8 cellular contexts compared by ENCODE assay signal in the genomic region with DNA sequence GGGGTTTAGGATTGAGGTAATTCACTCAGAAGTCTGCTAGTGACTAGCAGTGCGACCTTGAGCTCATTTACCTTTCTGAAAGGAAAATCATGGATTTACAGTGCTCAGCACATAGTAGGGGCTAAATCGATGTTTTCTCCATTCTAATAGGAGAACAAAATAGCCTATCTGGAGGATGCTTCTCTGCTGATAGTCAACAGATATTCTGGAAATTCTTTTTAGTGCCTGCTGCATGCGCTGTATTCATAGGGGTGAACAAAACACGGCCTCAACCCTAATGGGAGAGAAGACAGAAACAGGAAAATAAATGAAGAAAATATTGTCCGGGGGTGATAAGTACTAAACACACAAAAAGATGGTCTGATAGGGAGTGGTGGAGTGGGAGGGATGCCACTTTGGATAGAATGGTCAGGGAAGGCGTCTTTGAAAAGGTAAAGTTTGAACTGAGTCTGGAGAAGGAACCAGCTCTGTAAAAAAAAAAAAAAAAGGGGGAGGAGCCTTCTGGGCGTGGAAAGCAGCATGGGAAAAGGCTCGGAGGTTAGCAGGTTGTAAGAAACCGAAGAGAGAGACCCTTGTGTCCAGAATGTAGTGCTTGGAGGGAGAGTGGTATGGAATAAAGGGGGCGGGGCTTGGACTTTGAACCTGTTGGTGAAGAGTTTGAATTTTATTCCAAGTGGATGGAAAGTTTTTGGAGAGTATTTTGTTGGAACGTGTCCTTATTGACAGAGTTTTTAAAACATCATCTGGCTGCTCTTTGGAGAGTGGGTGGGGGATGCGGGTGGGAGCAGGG. TPM values are rescaled to one million over a fixed set of nuclear protein-coding genes. Genes with fewer than 3 reads are reported as not detected.
A peak's percentile ranks its signal among the peaks of the same experiment; 100 is the strongest.
DNase-seq lines count a peak whose midpoint lies in the region; ATAC-seq, FAIRE-seq and TF ChIP-seq lines count a peak whose summit lies in the region.

No MANE protein-coding gene starts in this region.

- H3K27ac Mint-ChIP-seq in activated T-helper 17 cell treated with anti-CD3 and anti-CD28 coated beads, Interleukin-2, amount 50 U/mL, for 72 hours, result peak overlapping the region; percentile 100
- H3K27ac Mint-ChIP-seq in stimulated activated naive B cell treated with anti-CD40 and anti-IgM and Interleukin-4, amounts not matched to agents 10 μg/mL and 1 μg/mL and 100 μg/mL, for 72 hours, result peak overlapping the region; percentile 98

- CTCF ChIA-PET in HEK293 (lab: Yijun Ruan, JAX), result interaction anchor here (0.7 kb wide), 1 partner anchor 159 kb away, joined by 3 read pairs; no protein-coding TSS in a partner anchor

- no peaks in the 10 kb centered on the region for H3K9me3 Mint-ChIP-seq in activated T-helper 17 cell treated with anti-CD3 and anti-CD28 coated beads, Interleukin-2, amount 50 U/mL, for 72 hours
- no peaks in the 10 kb centered on the region for H3K9me3 Mint-ChIP-seq in stimulated activated naive B cell treated with anti-CD40 and anti-IgM and Interleukin-4, amounts not matched to agents 10 μg/mL and 1 μg/mL and 100 μg/mL, for 72 hours

- POLR2A ChIA-PET in HEK293 (lab: Yijun Ruan, JAX), result interaction anchor here (0.6 to 3.4 kb wide), 5 partner anchors 21 to 181 kb away, joined by 3 to 13 read pairs (median 6); a partner anchor contains a TSS

- H3K4me1 ChIP-seq in HEK293 (ENCODE audit: control insufficient read depth, insufficient read depth, low read length), result no peaks in the 10 kb centered on the region

- H3K27me3 Mint-ChIP-seq in activated T-helper 17 cell treated with anti-CD3 and anti-CD28 coated beads, Interleukin-2, amount 50 U/mL, for 72 hours, result no peaks in the 10 kb centered on the region
- H3K27me3 Mint-ChIP-seq in stimulated activated naive B cell treated with anti-CD40 and anti-IgM and Interleukin-4, amounts not matched to agents 10 μg/mL and 1 μg/mL and 100 μg/mL, for 72 hours, result no peaks in the 10 kb centered on the region

- H3K9me3 ChIP-seq in HEK293 (ENCODE audit: control insufficient read depth, insufficient read depth, low read depth, low read length), result no peaks in the 10 kb centered on the region
- no peaks in the 10 kb centered on the region for H3K9me3 ChIP-seq in iPS-18c (ENCODE audit: control insufficient read depth, insufficient read depth, low read length)

- no peak for ATAC-seq in activated T-helper 17 cell treated with anti-CD3 and anti-CD28 coated beads, Interleukin-2, amount 50 U/mL, for 72 hours (replicated peaks)
- no peak for ATAC-seq in stimulated activated naive B cell treated with anti-CD40 and anti-IgM and Interleukin-4, amounts not matched to agents 10 μg/mL and 1 μg/mL and 100 μg/mL, for 72 hours (replicated peaks)
- ATAC-seq in GM21825 (IDR thresholded peaks at IDR 0.05; ENCODE audit: unreplicated experiment) (no peak), GM18907 (IDR thresholded peaks at IDR 0.05; ENCODE audit: unreplicated experiment) (no peak)

- H3K27ac ChIP-seq in HEK293 (ENCODE audit: extremely low read depth, low read depth, low read length), result peak overlapping the region; percentile 87; the same call in 1 of the 2 replicates

- peaks cover 60% of the 10 kb centered on the region for H3K36me3 Mint-ChIP-seq in activated T-helper 17 cell treated with anti-CD3 and anti-CD28 coated beads, Interleukin-2, amount 50 U/mL, for 72 hours (ENCODE audit: low read depth)
- H3K36me3 Mint-ChIP-seq in stimulated activated naive B cell treated with anti-CD40 and anti-IgM and Interleukin-4, amounts not matched to agents 10 μg/mL and 1 μg/mL and 100 μg/mL, for 72 hours, result peaks cover 34 to 56% of the 10 kb centered on the region in 2 donors

- peak overlapping the region; percentile 98 for H3K4me3 Mint-ChIP-seq in activated T-helper 17 cell treated with anti-CD3 and anti-CD28 coated beads, Interleukin-2, amount 50 U/mL, for 72 hours
- H3K4me3 Mint-ChIP-seq in stimulated activated naive B cell treated with anti-CD40 and anti-IgM and Interleukin-4, amounts not matched to agents 10 μg/mL and 1 μg/mL and 100 μg/mL, for 72 hours, result peak overlapping the region; percentile 95 to 99

- peak overlapping the region; percentile 56 for H3K4me3 ChIP-seq in HEK293 (ENCODE audit: low read depth, low read length)
- H3K4me3 ChIP-seq in iPS-18c (ENCODE audit: insufficient read depth, low read depth, low read length), result peak overlapping the region; percentile 88

- peaks cover 30% of the 10 kb centered on the region for H3K4me1 Mint-ChIP-seq in activated T-helper 17 cell treated with anti-CD3 and anti-CD28 coated beads, Interleukin-2, amount 50 U/mL, for 72 hours
- peaks cover 48 to 58% of the 10 kb centered on the region in 2 donors for H3K4me1 Mint-ChIP-seq in stimulated activated naive B cell treated with anti-CD40 and anti-IgM and Interleukin-4, amounts not matched to agents 10 μg/mL and 1 μg/mL and 100 μg/mL, for 72 hours

- no peak for TF ChIP-seq CTCF in HEK293 (tag by site-specific recombination; IDR thresholded peaks at IDR 0.05)

- peaks cover 0 to 14% of the 10 kb centered on the region in 2 experiments; a peak in 1 of 3 replicates for H3K36me3 ChIP-seq in HEK293 (ENCODE audit: control insufficient read depth in 2 of 2, insufficient read depth in 1 of 2, low read length in 2 of 2)

- DNase-seq in AG08395 (ENCODE audit: low spot score), result peak; percentile 36
- no peak for DNase-seq in stimulated activated naive B cell treated with anti-CD40 and anti-IgM and Interleukin-4, amounts not matched to agents 10 μg/mL and 1 μg/mL and 100 μg/mL, for 72 hours
- no peak for DNase-seq in RCC 7860 (ENCODE audit: low spot score)

- no peak for FAIRE-seq in RCC 7860 (lab: Jason Lieb, UNC)

TF ChIP-seq in HEK293, 187 proteins besides CTCF, POLR2A, EP300 and RAD21:
- no peak; the same call in 1 of the 2 replicates for TF ChIP-seq SCRT2 (tag by site-specific recombination; IDR thresholded peaks at IDR 0.05)
- TF ChIP-seq ZNF600 (tag by site-specific recombination; IDR thresholded peaks at IDR 0.05), result peak; percentile 90
- TF ChIP-seq ZNF10 (tag by site-specific recombination; IDR thresholded peaks at IDR 0.05), result no peak
- TF ChIP-seq ZNF133 (tag by site-specific recombination; IDR thresholded peaks at IDR 0.05), result no peak
- TF ChIP-seq EGR2 (tag by site-specific recombination; IDR thresholded peaks at IDR 0.05; ENCODE audit: low read depth), result 0 out of 2 replicates have a peak, but pooled peaks have one; percentile 5
- TF ChIP-seq, protein P1, sequence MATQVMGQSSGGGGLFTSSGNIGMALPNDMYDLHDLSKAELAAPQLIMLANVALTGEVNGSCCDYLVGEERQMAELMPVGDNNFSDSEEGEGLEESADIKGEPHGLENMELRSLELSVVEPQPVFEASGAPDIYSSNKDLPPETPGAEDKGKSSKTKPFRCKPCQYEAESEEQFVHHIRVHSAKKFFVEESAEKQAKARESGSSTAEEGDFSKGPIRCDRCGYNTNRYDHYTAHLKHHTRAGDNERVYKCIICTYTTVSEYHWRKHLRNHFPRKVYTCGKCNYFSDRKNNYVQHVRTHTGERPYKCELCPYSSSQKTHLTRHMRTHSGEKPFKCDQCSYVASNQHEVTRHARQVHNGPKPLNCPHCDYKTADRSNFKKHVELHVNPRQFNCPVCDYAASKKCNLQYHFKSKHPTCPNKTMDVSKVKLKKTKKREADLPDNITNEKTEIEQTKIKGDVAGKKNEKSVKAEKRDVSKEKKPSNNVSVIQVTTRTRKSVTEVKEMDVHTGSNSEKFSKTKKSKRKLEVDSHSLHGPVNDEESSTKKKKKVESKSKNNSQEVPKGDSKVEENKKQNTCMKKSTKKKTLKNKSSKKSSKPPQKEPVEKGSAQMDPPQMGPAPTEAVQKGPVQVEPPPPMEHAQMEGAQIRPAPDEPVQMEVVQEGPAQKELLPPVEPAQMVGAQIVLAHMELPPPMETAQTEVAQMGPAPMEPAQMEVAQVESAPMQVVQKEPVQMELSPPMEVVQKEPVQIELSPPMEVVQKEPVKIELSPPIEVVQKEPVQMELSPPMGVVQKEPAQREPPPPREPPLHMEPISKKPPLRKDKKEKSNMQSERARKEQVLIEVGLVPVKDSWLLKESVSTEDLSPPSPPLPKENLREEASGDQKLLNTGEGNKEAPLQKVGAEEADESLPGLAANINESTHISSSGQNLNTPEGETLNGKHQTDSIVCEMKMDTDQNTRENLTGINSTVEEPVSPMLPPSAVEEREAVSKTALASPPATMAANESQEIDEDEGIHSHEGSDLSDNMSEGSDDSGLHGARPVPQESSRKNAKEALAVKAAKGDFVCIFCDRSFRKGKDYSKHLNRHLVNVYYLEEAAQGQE (tag by site-specific recombination; IDR thresholded peaks at IDR 0.05), result 0 out of 2 replicates have a peak, but pooled peaks have one; percentile 4
- TF ChIP-seq ZFP37 (tag by site-specific recombination; IDR thresholded peaks at IDR 0.05), result no peak
- TF ChIP-seq SP3 (tag by site-specific recombination; IDR thresholded peaks at IDR 0.05), result peak; percentile 73
- peak; percentile 48; the same call in 1 of the 2 replicates for TF ChIP-seq ZBTB17 (tag by site-specific recombination; IDR thresholded peaks at IDR 0.05)
- TF ChIP-seq ZNF335 (tag by site-specific recombination; conservative IDR thresholded peaks at IDR 0.05), result 0 out of 2 replicates have a peak, but pooled peaks have one; percentile 0
- TF ChIP-seq, protein P2, sequence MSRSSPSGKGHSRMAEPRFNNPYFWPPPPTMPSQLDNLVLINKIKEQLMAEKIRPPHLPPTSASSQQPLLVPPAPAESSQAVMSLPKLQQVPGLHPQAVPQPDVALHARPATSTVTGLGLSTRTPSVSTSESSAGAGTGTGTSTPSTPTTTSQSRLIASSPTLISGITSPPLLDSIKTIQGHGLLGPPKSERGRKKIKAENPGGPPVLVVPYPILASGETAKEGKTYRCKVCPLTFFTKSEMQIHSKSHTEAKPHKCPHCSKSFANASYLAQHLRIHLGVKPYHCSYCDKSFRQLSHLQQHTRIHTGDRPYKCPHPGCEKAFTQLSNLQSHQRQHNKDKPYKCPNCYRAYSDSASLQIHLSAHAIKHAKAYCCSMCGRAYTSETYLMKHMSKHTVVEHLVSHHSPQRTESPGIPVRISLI (tag by site-specific recombination; IDR thresholded peaks at IDR 0.05), result peak; percentile 84; the same call in 1 of the 2 replicates
- TF ChIP-seq KLF9 (tag by site-specific recombination; IDR thresholded peaks at IDR 0.05; ENCODE audit: low read depth), result peak; percentile 73
- TF ChIP-seq, protein P3, sequence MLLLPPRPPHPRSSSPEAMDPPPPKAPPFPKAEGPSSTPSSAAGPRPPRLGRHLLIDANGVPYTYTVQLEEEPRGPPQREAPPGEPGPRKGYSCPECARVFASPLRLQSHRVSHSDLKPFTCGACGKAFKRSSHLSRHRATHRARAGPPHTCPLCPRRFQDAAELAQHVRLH (tag by site-specific recombination; IDR thresholded peaks at IDR 0.05), result no peak
- 0 out of 2 replicates have a peak, but pooled peaks have one; percentile 14 for TF ChIP-seq ZNF366 (tag by site-specific recombination; conservative IDR thresholded peaks at IDR 0.05)
- no peak for TF ChIP-seq ZNF114 (tag by site-specific recombination; IDR thresholded peaks at IDR 0.05)
- peak; percentile 19; the same call in 1 of the 2 replicates for TF ChIP-seq ZFHX2 (tag by site-specific recombination; conservative IDR thresholded peaks at IDR 0.05)
TF ChIP-seq in HEK293: peak in this region for 10.

RNA-seq across cellular contexts. Expression of a gene that starts 1.7 kb away (rescaled TPM):
- 10 to 100 TPM; 57.6 to 63.5 TPM for total RNA-seq in activated T-helper 17 cell treated with anti-CD3 and anti-CD28 coated beads, Interleukin-2, amount 50 U/mL, for 72 hours
